ENCODE assay signal across 13 cellular contexts in the genomic region with DNA sequence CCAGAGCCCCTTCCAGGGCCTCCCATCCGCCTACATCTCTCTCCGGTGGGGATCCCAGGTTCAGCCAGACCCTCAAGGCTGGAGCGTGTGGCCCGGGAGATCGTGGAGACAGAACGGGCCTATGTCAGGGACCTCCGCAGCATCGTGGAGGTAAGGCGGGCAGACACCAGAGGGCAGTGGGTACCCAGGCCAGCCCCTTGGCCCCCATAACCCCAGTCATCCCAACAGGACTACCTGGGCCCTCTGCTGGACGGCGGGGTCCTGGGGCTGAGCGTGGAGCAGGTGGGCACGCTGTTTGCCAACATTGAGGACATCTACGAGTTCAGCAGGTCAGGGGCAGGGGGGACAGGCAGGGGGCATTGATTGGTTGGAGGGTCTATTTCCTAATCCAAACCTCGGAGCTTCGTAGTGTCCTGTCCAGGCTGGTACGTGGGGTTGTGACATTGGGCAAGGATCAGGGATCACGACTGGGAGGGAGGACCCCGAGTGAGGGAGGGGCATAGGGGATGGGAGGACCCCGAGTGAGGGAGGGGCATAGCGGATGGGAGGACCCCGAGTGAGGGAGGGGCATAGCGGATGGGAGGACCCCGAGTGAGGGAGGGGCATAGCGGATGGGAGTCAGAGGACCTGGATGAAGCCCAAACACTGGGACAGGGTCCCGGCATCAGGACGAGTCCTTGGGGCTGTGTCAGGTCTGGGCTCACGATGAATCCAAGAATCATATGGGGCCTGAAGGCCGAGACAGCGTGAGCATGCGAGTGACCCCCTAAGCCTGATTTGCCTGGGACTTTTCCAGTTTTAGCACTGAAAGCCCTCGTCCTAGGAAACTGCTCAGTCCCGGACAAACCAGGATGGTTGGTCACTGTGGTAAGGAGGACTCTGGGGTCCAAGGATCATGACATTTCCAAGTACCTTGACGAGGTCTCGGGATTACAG. TPM values are rescaled to one million over a fixed set of nuclear protein-coding genes. Genes with fewer than 3 reads are reported as not detected.
A peak's percentile ranks its signal among the peaks of the same experiment; 100 is the strongest.
DNase-seq lines count a peak whose midpoint lies in the region; ATAC-seq, FAIRE-seq and TF ChIP-seq lines count a peak whose summit lies in the region.
"Had no signal": no experiment of that assay in that cellular context is flagged by ENCODE, and none has a peak within 500 bp of the region (broad histone marks: within the 10 kb centered on the region; RNA-seq: fewer than 3 reads in every experiment).

No MANE protein-coding gene starts in this region.

- TF ChIP-seq RAD21 in H1 (IDR thresholded peaks at IDR 0.05 in 1 of 2, conservative IDR thresholded peaks at IDR 0.05 in 1 of 2; ENCODE audit: low read depth in 2 of 2, low read length in 2 of 2): peak; percentile 49 to 66

- H4K5ac ChIP-seq in H1 (ENCODE audit: insufficient read length, low read depth, low read length): no peak overlapping the region

- CTCF ChIA-PET in A673 (lab: Charles Lee) (interaction anchor here (1.5 kb wide), 1 partner anchor 20 kb away, joined by 3 read pairs; the partner anchor contains the start of gene RPS16), H1 (lab: Charles Lee; ENCODE audit: partially characterized antibody) (interaction anchor here (0.7 to 2.3 kb wide), 14 partner anchors 8 to 128 kb away, joined by 3 to 13 read pairs (median 6); partner anchors contain the start of genes RPS16 and SELENOV)

- TF ChIP-seq EP300 in H1 (IDR thresholded peaks at IDR 0.05; ENCODE audit: borderline replicate concordance in 1 of 2, low read depth in 2 of 2, low read length in 2 of 2): no peak

- no TSS peak for BruUV-seq in A673 (replicated peaks; lab: Mats Ljungman, UMichigan)

- H4K20me1 ChIP-seq in H1 (replicated peaks in 1 of 2; ENCODE audit: control insufficient read depth in 1 of 2, insufficient read depth in 2 of 2, low read length in 2 of 2): peaks cover 7 to 22% of the 10 kb centered on the region in 2 experiments

- peaks cover 11% of the 10 kb centered on the region for H3K36me3 Mint-ChIP-seq in HFFc6 (ENCODE audit: low read depth)
- peaks cover 38% of the 10 kb centered on the region for H3K36me3 Mint-ChIP-seq in nephron (ENCODE audit: low read depth)

- H3K4me1 ChIP-seq in A673 (ENCODE audit: insufficient read depth, low read length, poor library complexity, severe bottlenecking): peaks cover 28% of the 10 kb centered on the region
- H3K4me1 ChIP-seq in H1 (replicated peaks in 1 of 4; ENCODE audit: control insufficient read depth in 3 of 4, insufficient read depth in 4 of 4, low read length in 3 of 4): peaks cover 4 to 27% (median 15%) of the 10 kb centered on the region in 4 experiments; a peak in 6 of 7 replicates

- peak overlapping the region; percentile 84 to 86; a peak in 3 of 4 replicates for H3K4me2 ChIP-seq in H1 (ENCODE audit: insufficient read depth in 1 of 2, low read depth in 2 of 2, low read length in 2 of 2)

- no peaks in the 10 kb centered on the region; the same call in 1 of the 2 replicates for H3K79me1 ChIP-seq in H1 (ENCODE audit: low read depth, low read length)

- H2AK5ac ChIP-seq in H1 (ENCODE audit: low read depth, low read length): no peak overlapping the region

- POLR2A ChIA-PET in A673 (lab: Charles Lee; ENCODE audit: low non-redundant PET): no interaction called here
- POLR2A ChIA-PET in H1 (lab: Charles Lee; ENCODE audit: partially characterized antibody): interaction anchor here (0.6 to 25.7 kb wide), 10 partner anchors 8 to 104 kb away, joined by 3 to 1154 read pairs (median 6); partner anchors contain the start of genes MED29, PAF1, RPS16 and SAMD4B

- peaks cover 18% of the 10 kb centered on the region for H3K9me3 Mint-ChIP-seq in HFFc6
- no peaks in the 10 kb centered on the region for H3K9me3 Mint-ChIP-seq in nephron

- H3K4me3 ChIP-seq in A673 (ENCODE audit: low read depth, low read length, poor library complexity, severe bottlenecking): peak overlapping the region; percentile 100
- H3K4me3 ChIP-seq in H1 (ENCODE audit: extremely low read depth in 1 of 4, insufficient read depth in 2 of 4, low read depth in 3 of 4, low read length in 4 of 4): peak overlapping the region in 2 of 4 experiments; percentile 94 to 97; a peak in 3 of 8 replicates

- H3K14ac ChIP-seq in H1 (ENCODE audit: insufficient read length): no peak overlapping the region

- no peak overlapping the region for H4K91ac ChIP-seq in H1 (replicated peaks; ENCODE audit: insufficient read length, low read length)

- no peak overlapping the region for H3K4ac ChIP-seq in H1 (replicated peaks; ENCODE audit: insufficient read length, low read depth, low read length)

- H3K4me3 Mint-ChIP-seq in HFFc6 (peak overlapping the region; percentile 98), nephron (peak overlapping the region; percentile 97 to 99 (median 97))

- no peak overlapping the region for H3K9ac ChIP-seq in H1 (replicated peaks in 1 of 4; ENCODE audit: extremely low read depth in 1 of 4, low read depth in 3 of 4, low read length in 3 of 4)

- no peak overlapping the region for H2BK15ac ChIP-seq in H1 (ENCODE audit: low read length)

- H2BK5ac ChIP-seq in H1 (ENCODE audit: low read depth, low read length): no peak overlapping the region; the same call in 1 of the 2 replicates

- H3K27ac ChIP-seq in A673 (ENCODE audit: low read depth, low read length, poor library complexity, severe bottlenecking): peak overlapping the region; percentile 54
- H3K27ac ChIP-seq in H1 (ENCODE audit: low read depth, low read length): no peak overlapping the region

- H3K36me3 ChIP-seq in A673 (ENCODE audit: insufficient read depth, low read length, poor library complexity, severe bottlenecking) (peaks cover 37% of the 10 kb centered on the region), H1 (ENCODE audit: control insufficient read depth in 2 of 4, insufficient read depth in 4 of 4, low read length in 3 of 4) (peaks cover 5 to 22% (median 10%) of the 10 kb centered on the region in 4 experiments)
- H3K36me3 ChIP-seq: gastrocnemius medialis had no signal

- 78% methylated on average over 34 of the region's 35 CpGs; no CpG with 5 or more reads in 1 of the 2 experiments for WGBS in H1 (ENCODE audit: extremely low coverage in 1 of 2, insufficient coverage in 1 of 2, insufficient read length in 1 of 2, insufficient replicate concordance in 2 of 2, low coverage in 1 of 2, low lambda C conversion rate in 2 of 2, missing lambda C conversion rate in 1 of 2), 2 experiments

- no peaks in the 10 kb centered on the region for H3K9me3 ChIP-seq in A673 (ENCODE audit: low read depth, low read length, poor library complexity, severe bottlenecking)
- H3K9me3 ChIP-seq in H1 (ENCODE audit: insufficient read depth in 2 of 2, low read depth in 1 of 2, low read length in 1 of 2): no peaks in the 10 kb centered on the region
- H3K9me3 ChIP-seq: gastrocnemius medialis had no signal

- peak; percentile 50 for FAIRE-seq in H1 (lab: Jason Lieb, UNC)

- peaks cover 13% of the 10 kb centered on the region for H3K23me2 ChIP-seq in H1 (ENCODE audit: low read depth, low read length)

- H3K4me1 Mint-ChIP-seq in HFFc6 (ENCODE audit: low read depth) (peaks cover 36% of the 10 kb centered on the region), nephron (peaks cover 29% of the 10 kb centered on the region)

- H3K27ac Mint-ChIP-seq in HFFc6: no peak overlapping the region; the same call in 1 of the 2 replicates
- H3K27ac Mint-ChIP-seq in nephron: peak overlapping the region; percentile 54 to 93 (median 59)

- no peak overlapping the region for H3K23ac ChIP-seq in H1 (ENCODE audit: insufficient read length)

- TF ChIP-seq CTCF in A673 (conservative IDR thresholded peaks at IDR 0.05; ENCODE audit: low read depth, low read length): no peak
- TF ChIP-seq CTCF in HFFc6 (IDR thresholded peaks at IDR 0.05): peak; percentile 40
- peak; percentile 40 to 86 (median 54) for TF ChIP-seq CTCF in H1 (IDR thresholded peaks at IDR 0.05; ENCODE audit: control extremely low read depth in 1 of 3, insufficient read depth in 1 of 3, low read depth in 1 of 3, low read length in 3 of 3)
- TF ChIP-seq CTCF in nephron (IDR thresholded peaks at IDR 0.05; ENCODE audit: unreplicated experiment in 3 of 3): no peak

- H2AFZ ChIP-seq in H1 (ENCODE audit: low read length): no peak overlapping the region

- H3K27me3 ChIP-seq in A673 (replicated peaks; ENCODE audit: insufficient read depth, low read depth, low read length, poor library complexity): no peaks in the 10 kb centered on the region
- H3K27me3 ChIP-seq in H1 (replicated peaks in 1 of 4; ENCODE audit: control insufficient read depth in 3 of 4, extremely low read depth in 1 of 4, insufficient read depth in 3 of 4, low read length in 3 of 4): no peaks in the 10 kb centered on the region
- H3K27me3 ChIP-seq: gastrocnemius medialis had no signal

- TF ChIP-seq POLR2A in H1 (IDR thresholded peaks at IDR 0.05; ENCODE audit: control extremely low read depth in 1 of 2, low read depth in 2 of 2, low read length in 2 of 2): peak in 1 of 2 experiments; percentile 65; a peak in 2 of 3 replicates

- peaks cover 6 to 17% of the 10 kb centered on the region in 2 experiments; a peak in 3 of 4 replicates for H3K79me2 ChIP-seq in H1 (ENCODE audit: control insufficient read depth in 1 of 2, insufficient read depth in 2 of 2, low read length in 2 of 2)

- H4K8ac ChIP-seq in H1 (ENCODE audit: extremely low read depth, insufficient read depth, low read length): peak overlapping the region; percentile 18; the same call in 1 of the 2 replicates

- ATAC-seq in HG03097 (IDR thresholded peaks at IDR 0.05; ENCODE audit: low FRiP score, unreplicated experiment) (no peak), GM19324 (IDR thresholded peaks at IDR 0.05; ENCODE audit: low FRiP score, unreplicated experiment) (no peak)
- ATAC-seq: gastrocnemius medialis had no signal

- no peak overlapping the region for H3K18ac ChIP-seq in H1 (ENCODE audit: extremely low read depth, low read length)

- no peak overlapping the region for H2BK120ac ChIP-seq in H1 (replicated peaks; ENCODE audit: low read depth, low read length)

- H2BK20ac ChIP-seq in H1 (ENCODE audit: low read length): no peak overlapping the region

- H3K27me3 Mint-ChIP-seq in HFFc6 (ENCODE audit: insufficient read depth) (peaks cover 25% of the 10 kb centered on the region), nephron (ENCODE audit: low read depth) (peaks cover 5% of the 10 kb centered on the region)

- intact Hi-C loops in A673 (cut with micrococcal nuclease; ENCODE audit: unreplicated experiment): no loop called here

- H2BK12ac ChIP-seq in H1 (ENCODE audit: low read depth, low read length): no peak overlapping the region

- no peak overlapping the region for H3K56ac ChIP-seq in H1 (replicated peaks; ENCODE audit: insufficient read length, low read depth, low read length)

- DNase-seq in A673 (ENCODE audit: low spot score) (no peak), HFFc6 (no peak), H1 (ENCODE audit: low read depth in 1 of 2, low spot score in 2 of 2) (peak in 1 of 2 experiments; percentile 67), SKM-1 (lab: John Stamatoyannopoulos, UW; ENCODE audit: unreplicated experiment) (no peak), T-helper 1 cell (no peak)
- DNase-seq: activated naive CD4-positive, alpha-beta T cell treated with anti-CD3 and anti-CD28 coated beads, Interleukin-2, amount 50 U/mL, for 16 hours; gastrocnemius medialis; KG1; NCI-H748 treated with DMSO at 0.1 percent for 48 hours; posterior cingulate gyrus had no signal

RNA-seq across cellular contexts. Expression of gene PLEKHG2, which starts 2.9 kb away (rescaled TPM):
- 99.1 and 99.4 TPM in 2 replicates for total RNA-seq in A673 (2021)
- 10 to 100 TPM; 38.3 to 56.0 (median 45.7) TPM for total RNA-seq in HFFc6 (2021; fragmentation: NEBNext Ultra II Directional; extraction: Animal tissue kit (Norgen Biotek cat#: 25700))
- total RNA-seq in H1 (2021; fragmentation: NEBNext Ultra II Directional; extraction: Animal tissue kit (Norgen Biotek cat#: 25700)): 64.0 and 65.7 TPM in 2 replicates
- 16.9 and 21.8 TPM in 2 replicates for polyA plus RNA-seq in H1 (2011; rRNA removed)
- 12.2 TPM for polyA plus RNA-seq in H1 (2011; cell fraction: cytosol; rRNA removed)
- polyA plus RNA-seq in H1 (2011; cell fraction: nucleus; rRNA removed): 79.0 TPM
- 32.6 to 44.5 TPM (median 43.1 TPM) in 4 replicates for polyA plus RNA-seq in H1 (2012, experiment 1 of 2)
- polyA plus RNA-seq in H1 (2012, experiment 2 of 2): 107 TPM
- polyA plus RNA-seq in H1 (2013, experiment 1 of 2): 29.9 TPM
- 28.4 TPM for polyA plus RNA-seq in H1 (2013, experiment 2 of 2)
- 19.0 and 20.2 TPM in 2 replicates for polyA minus RNA-seq in H1 (2011; rRNA and poly(A)+ RNA removed)
- polyA minus RNA-seq in H1 (2011; cell fraction: cytosol; rRNA and poly(A)+ RNA removed): 53.9 TPM
- polyA minus RNA-seq in H1 (2011; cell fraction: nucleus; rRNA and poly(A)+ RNA removed): 37.5 TPM

RNA-seq across cellular contexts. Expression of gene ZFP36, which starts 8.7 kb away (rescaled TPM):
- total RNA-seq in A673 (2021): 7.1 and 8.1 TPM in 2 replicates
- total RNA-seq in HFFc6 (2021; fragmentation: NEBNext Ultra II Directional; extraction: Animal tissue kit (Norgen Biotek cat#: 25700)): 10 to 100 TPM; 30.9 to 81.6 (median 68.5) TPM
- 10.9 and 12.2 TPM in 2 replicates for total RNA-seq in H1 (2021; fragmentation: NEBNext Ultra II Directional; extraction: Animal tissue kit (Norgen Biotek cat#: 25700))
- 4.0 and 7.3 TPM in 2 replicates for polyA plus RNA-seq in H1 (2011; rRNA removed)
- 1.9 TPM for polyA plus RNA-seq in H1 (2011; cell fraction: cytosol; rRNA removed)
- polyA plus RNA-seq in H1 (2011; cell fraction: nucleus; rRNA removed): 15.8 TPM
- 10.1 to 11.7 TPM (median 11.0 TPM) in 4 replicates for polyA plus RNA-seq in H1 (2012, experiment 1 of 2)
- polyA plus RNA-seq in H1 (2012, experiment 2 of 2): 11.5 TPM
- 14.0 TPM for polyA plus RNA-seq in H1 (2013, experiment 1 of 2)
- 14.2 TPM for polyA plus RNA-seq in H1 (2013, experiment 2 of 2)
- 0.76 and 1.6 TPM in 2 replicates for polyA minus RNA-seq in H1 (2011; rRNA and poly(A)+ RNA removed)
- 4.3 TPM for polyA minus RNA-seq in H1 (2011; cell fraction: cytosol; rRNA and poly(A)+ RNA removed)
- 22.0 TPM for polyA minus RNA-seq in H1 (2011; cell fraction: nucleus; rRNA and poly(A)+ RNA removed)

RNA-seq across cellular contexts. Expression of gene RPS16, which starts 20.4 kb away (rescaled TPM):
- 1,898 and 1,963 TPM in 2 replicates for total RNA-seq in A673 (2021)
- total RNA-seq in HFFc6 (2021; fragmentation: NEBNext Ultra II Directional; extraction: Animal tissue kit (Norgen Biotek cat#: 25700)): 1,000 to 10,000 TPM; 1,647 to 2,008 (median 1,885) TPM
- 2,433 and 2,482 TPM in 2 replicates for total RNA-seq in H1 (2021; fragmentation: NEBNext Ultra II Directional; extraction: Animal tissue kit (Norgen Biotek cat#: 25700))
- 7,810 and 9,546 TPM in 2 replicates for polyA plus RNA-seq in H1 (2011; rRNA removed)
- polyA plus RNA-seq in H1 (2011; cell fraction: cytosol; rRNA removed): 5,561 TPM
- 4,175 TPM for polyA plus RNA-seq in H1 (2011; cell fraction: nucleus; rRNA removed)
- 3,337 to 4,443 TPM (median 4,024 TPM) in 4 replicates for polyA plus RNA-seq in H1 (2012, experiment 1 of 2)
- polyA plus RNA-seq in H1 (2012, experiment 2 of 2): 7,637 TPM
- polyA plus RNA-seq in H1 (2013, experiment 1 of 2): 4,469 TPM
- polyA plus RNA-seq in H1 (2013, experiment 2 of 2): 4,343 TPM
- polyA minus RNA-seq in H1 (2011; rRNA and poly(A)+ RNA removed): 1,416 and 1,486 TPM in 2 replicates
- polyA minus RNA-seq in H1 (2011; cell fraction: cytosol; rRNA and poly(A)+ RNA removed): 1,670 TPM
- polyA minus RNA-seq in H1 (2011; cell fraction: nucleus; rRNA and poly(A)+ RNA removed): 1,057 TPM

RNA-seq across cellular contexts. Expression of gene MED29, which starts 24.2 kb away (rescaled TPM):
- 37.1 and 41.9 TPM in 2 replicates for total RNA-seq in A673 (2021)
- total RNA-seq in HFFc6 (2021; fragmentation: NEBNext Ultra II Directional; extraction: Animal tissue kit (Norgen Biotek cat#: 25700)): 10 to 100 TPM; 38.2 to 48.5 (median 45.2) TPM
- total RNA-seq in H1 (2021; fragmentation: NEBNext Ultra II Directional; extraction: Animal tissue kit (Norgen Biotek cat#: 25700)): 31.1 and 32.3 TPM in 2 replicates
- polyA plus RNA-seq in H1 (2011; rRNA removed): 52.5 and 71.4 TPM in 2 replicates
- 52.3 TPM for polyA plus RNA-seq in H1 (2011; cell fraction: cytosol; rRNA removed)
- 31.6 TPM for polyA plus RNA-seq in H1 (2011; cell fraction: nucleus; rRNA removed)
- polyA plus RNA-seq in H1 (2012, experiment 1 of 2): 24.5 to 29.2 TPM (median 25.3 TPM) in 4 replicates
- 22.1 TPM for polyA plus RNA-seq in H1 (2012, experiment 2 of 2)
- polyA plus RNA-seq in H1 (2013, experiment 1 of 2): 23.1 TPM
- polyA plus RNA-seq in H1 (2013, experiment 2 of 2): 22.7 TPM
- 28.2 and 33.6 TPM in 2 replicates for polyA minus RNA-seq in H1 (2011; rRNA and poly(A)+ RNA removed)
- polyA minus RNA-seq in H1 (2011; cell fraction: cytosol; rRNA and poly(A)+ RNA removed): 14.7 TPM
- polyA minus RNA-seq in H1 (2011; cell fraction: nucleus; rRNA and poly(A)+ RNA removed): 29.0 TPM

RNA-seq across cellular contexts. Expression of gene PAF1, which starts 24.5 kb away (rescaled TPM):
- 70.2 and 73.3 TPM in 2 replicates for total RNA-seq in A673 (2021)
- 10 to 100 TPM; 46.8 to 70.0 (median 60.6) TPM for total RNA-seq in HFFc6 (2021; fragmentation: NEBNext Ultra II Directional; extraction: Animal tissue kit (Norgen Biotek cat#: 25700))
- 31.4 and 33.1 TPM in 2 replicates for total RNA-seq in H1 (2021; fragmentation: NEBNext Ultra II Directional; extraction: Animal tissue kit (Norgen Biotek cat#: 25700))
- 58.6 and 67.8 TPM in 2 replicates for polyA plus RNA-seq in H1 (2011; rRNA removed)
- polyA plus RNA-seq in H1 (2011; cell fraction: cytosol; rRNA removed): 40.0 TPM
- polyA plus RNA-seq in H1 (2011; cell fraction: nucleus; rRNA removed): 36.3 TPM
- 39.0 to 40.5 TPM (median 39.8 TPM) in 4 replicates for polyA plus RNA-seq in H1 (2012, experiment 1 of 2)
- polyA plus RNA-seq in H1 (2012, experiment 2 of 2): 12.1 TPM
- 25.0 TPM for polyA plus RNA-seq in H1 (2013, experiment 1 of 2)
- 22.3 TPM for polyA plus RNA-seq in H1 (2013, experiment 2 of 2)
- polyA minus RNA-seq in H1 (2011; rRNA and poly(A)+ RNA removed): 15.7 and 16.5 TPM in 2 replicates
- 22.2 TPM for polyA minus RNA-seq in H1 (2011; cell fraction: cytosol; rRNA and poly(A)+ RNA removed)
- polyA minus RNA-seq in H1 (2011; cell fraction: nucleus; rRNA and poly(A)+ RNA removed): 36.7 TPM

Comparison
In these comparisons a context has a peak if more than half of its experiments do, and no peak if none do; other contexts are left out.
1. CTCF ChIP-seq: peak in HFFc6 (single experiment) and H1 (3 of 3); none in A673 (single experiment) and nephron (0 of 3).